ENCODE assay signal across 28 cellular contexts in the genomic region with DNA sequence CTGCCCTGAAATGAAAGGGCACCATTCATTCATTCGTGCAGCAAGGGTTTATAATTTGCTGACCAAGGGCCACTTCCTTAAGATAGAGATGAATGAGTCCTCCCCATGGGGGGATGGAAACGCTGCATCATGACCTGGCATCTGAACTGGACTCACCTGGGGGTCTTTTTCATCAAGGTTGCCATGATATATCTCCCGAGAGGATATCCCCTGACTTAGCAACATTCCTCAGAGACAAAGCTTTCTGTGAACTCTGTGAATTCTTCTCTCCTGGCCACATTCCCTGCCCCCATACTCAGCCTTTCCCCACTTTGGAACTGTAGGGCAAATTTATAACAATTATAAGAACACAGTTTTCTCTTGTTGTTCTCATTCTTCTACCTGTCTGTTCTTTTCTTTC. TPM values are rescaled to one million over a fixed set of nuclear protein-coding genes. Genes with fewer than 3 reads are reported as not detected.
"Had no signal": no experiment of that assay in that cellular context is flagged by ENCODE, and none has a peak within 500 bp of the region (broad histone marks: within the 10 kb centered on the region; RNA-seq: fewer than 3 reads in every experiment).

No MANE protein-coding gene starts in this region.

- H3K36me3 ChIP-seq: esophagus muscularis mucosa, gastroesophageal sphincter, heart right ventricle, lower lobe of right lung, neutrophil, prostate gland, right atrium auricular region, sigmoid colon, tibial artery had no signal

- H3K9ac ChIP-seq: parathyroid adenoma had no signal

- H3K27me3 ChIP-seq: foreskin keratinocyte, right atrium auricular region, testis had no signal

- DNase-seq: dorsolateral prefrontal cortex; effector CD8-positive, alpha-beta T cell; foreskin keratinocyte; heart right ventricle; hippocampal formation; immature natural killer cell; left ventricle myocardium superior; lower lobe of right lung; natural killer cell; sigmoid colon; stimulated activated CD4-positive, alpha-beta T cell treated with anti-CD3 and anti-CD28 coated beads, Interleukin-2, amount 100 ng/mL, for 24 hours; stimulated activated CD4-positive, alpha-beta T cell treated with anti-CD3 and anti-CD28 coated beads, Interleukin-4, amount 100 ng/mL, for 24 hours; stimulated activated naive CD8-positive, alpha-beta T cell treated with anti-CD3 and anti-CD28 coated beads, Interleukin-15, Interleukin-2, amounts not matched to agents 100 U/mL and 50 U/mL, for 24 hours; substantia nigra; testis; tibial artery had no signal

- H2AFZ ChIP-seq: parathyroid adenoma had no signal

- H3K36me3 Mint-ChIP-seq: immature natural killer cell; natural killer cell; stimulated activated effector memory CD8-positive, alpha-beta T cell treated with anti-CD3 and anti-CD28 coated beads, Interleukin-12 subunit alpha, Interleukin-12 subunit beta, amount 100 ng/mL, for 72 hours; type B pancreatic cell had no signal

- H3K4me3 Mint-ChIP-seq: immature natural killer cell; natural killer cell; stimulated activated effector memory CD8-positive, alpha-beta T cell treated with anti-CD3 and anti-CD28 coated beads, Interleukin-12 subunit alpha, Interleukin-12 subunit beta, amount 100 ng/mL, for 72 hours; type B pancreatic cell had no signal

- H3K9me3 Mint-ChIP-seq: type B pancreatic cell had no signal

- H3K27ac Mint-ChIP-seq: immature natural killer cell; natural killer cell; stimulated activated effector memory CD8-positive, alpha-beta T cell treated with anti-CD3 and anti-CD28 coated beads, Interleukin-12 subunit alpha, Interleukin-12 subunit beta, amount 100 ng/mL, for 72 hours; type B pancreatic cell had no signal

- H3K79me2 ChIP-seq: parathyroid adenoma had no signal

- ATAC-seq: foreskin keratinocyte; gastroesophageal sphincter; heart right ventricle; left ventricle myocardium superior; lower lobe of right lung; natural killer cell; stimulated activated effector memory CD8-positive, alpha-beta T cell treated with anti-CD3 and anti-CD28 coated beads, Interleukin-12 subunit alpha, Interleukin-12 subunit beta, amount 100 ng/mL, for 72 hours; stimulated activated naive CD8-positive, alpha-beta T cell treated with anti-CD3 and anti-CD28 coated beads, Interleukin-15, Interleukin-2, amounts not matched to agents 100 U/mL and 50 U/mL, for 24 hours had no signal

- H3K4me3 ChIP-seq: dorsolateral prefrontal cortex, esophagus muscularis mucosa, gastroesophageal sphincter, heart right ventricle, lower lobe of right lung, prostate gland, right atrium auricular region, sigmoid colon, testis, tibial artery had no signal

- H3K4me1 ChIP-seq: esophagus muscularis mucosa, foreskin keratinocyte, gastroesophageal sphincter, heart right ventricle, lower lobe of right lung, parathyroid adenoma, prostate gland, right atrium auricular region, sigmoid colon, testis, tibial artery had no signal

- H3K27ac ChIP-seq: esophagus muscularis mucosa, foreskin keratinocyte, gastroesophageal sphincter, heart right ventricle, lower lobe of right lung, neutrophil, parathyroid adenoma, prostate gland, right atrium auricular region, sigmoid colon, testis, tibial artery had no signal

- H3K4me1 Mint-ChIP-seq: immature natural killer cell; natural killer cell; stimulated activated effector memory CD8-positive, alpha-beta T cell treated with anti-CD3 and anti-CD28 coated beads, Interleukin-12 subunit alpha, Interleukin-12 subunit beta, amount 100 ng/mL, for 72 hours had no signal

- H3K9me3 ChIP-seq: lower lobe of right lung, neutrophil, prostate gland, testis had no signal

RNA-seq across cellular contexts. Expression of gene SRRM4, which starts 30.8 kb away (rescaled TPM):
- total RNA-seq: endothelial cell of umbilical vein, esophagus muscularis mucosa, fibroblast of lung, foreskin keratinocyte, lower lobe of right lung, mononuclear cell, natural killer cell, omental fat pad had no signal
